In genomic region chr6:169253341-169253740, GRCh38 we compare ENCODE assay signal across 11 cellular contexts. TPM values are rescaled to one million over a fixed set of nuclear protein-coding genes. Genes with fewer than 3 reads are reported as not detected.
A peak's percentile ranks its signal among the peaks of the same experiment; 100 is the strongest.
DNase-seq lines count a peak whose midpoint lies in the region; ATAC-seq, FAIRE-seq and TF ChIP-seq lines count a peak whose summit lies in the region.
"Had no signal": no experiment of that assay in that cellular context is flagged by ENCODE, and none has a peak within 500 bp of the region (broad histone marks: within the 10 kb centered on the region; RNA-seq: fewer than 3 reads in every experiment).

No MANE protein-coding gene starts in this region.

- no peaks in the 10 kb centered on the region for H4K20me1 ChIP-seq in GM23338 (replicated peaks; ENCODE audit: insufficient read depth)

- intact Hi-C loops in kidney (cut with DNase I) (no loop called here), spleen (cut with DNase I; ENCODE audit: low total_unique reads) (no loop called here)

- DNase-seq in GM23338 (ENCODE audit: low spot score) (no peak), astrocyte of the cerebellum (ENCODE audit: low read depth) (no peak), kidney (no peak), spleen (no peak), KBM-7 (no peak), NCI-H1930 (lab: John Stamatoyannopoulos, UW) (no peak)
- DNase-seq: NCI-H1417 treated with DMSO at 0.1 percent for 48 hours; stimulated activated CD4-positive, alpha-beta T cell treated with anti-CD3 and anti-CD28 coated beads, Interleukin-2, amount 100 ng/mL, for 48 hours had no signal

- no peak overlapping the region for H3K27ac Mint-ChIP-seq in GM23338

- ATAC-seq in GM23338, result peak; percentile 6; the same call in 1 of the 3 replicates
- ATAC-seq in GM21825 (IDR thresholded peaks at IDR 0.05; ENCODE audit: unreplicated experiment), result no peak
- ATAC-seq in GM18498 (IDR thresholded peaks at IDR 0.05; ENCODE audit: unreplicated experiment), result no peak

- H3F3A ChIP-seq in GM23338 (replicated peaks; ENCODE audit: low read depth), result peaks cover 6% of the 10 kb centered on the region

- H3K36me3 ChIP-seq in GM23338 (ENCODE audit: insufficient read depth), result no peaks in the 10 kb centered on the region
- no peaks in the 10 kb centered on the region for H3K36me3 ChIP-seq in kidney (ENCODE audit: control insufficient read depth in 1 of 2, insufficient read depth in 2 of 2, low read length in 2 of 2)
- H3K36me3 ChIP-seq in spleen, result no peaks in the 10 kb centered on the region

- H2AFZ ChIP-seq in GM23338, result peak overlapping the region; percentile 68; the same call in 1 of the 2 replicates

- peaks cover 14% of the 10 kb centered on the region; the same call in 2 of the 3 replicates for H3K9me3 Mint-ChIP-seq in GM23338

- H3K9ac ChIP-seq in kidney (ENCODE audit: low read length in 2 of 2), result peak overlapping the region in 1 of 2 donors; percentile 16

- 10 to 13% (median 12%) methylated on average over 13 of the region's 13 CpGs for WGBS in spleen, 5 donors

- H3K4me1 Mint-ChIP-seq in GM23338, result peaks cover 55% of the 10 kb centered on the region

- H3K4me1 ChIP-seq in GM23338 (ENCODE audit: insufficient read depth) (peaks cover 40% of the 10 kb centered on the region), kidney (ENCODE audit: control insufficient read depth in 1 of 2, insufficient read depth in 1 of 2, low read depth in 1 of 2, low read length in 2 of 2) (peaks cover 5 to 13% of the 10 kb centered on the region in 2 donors), spleen (peaks cover 0 to 31% (median 19%) of the 10 kb centered on the region in 6 donors)

- H3K36me3 Mint-ChIP-seq in GM23338 (ENCODE audit: low read depth), result peaks cover 21% of the 10 kb centered on the region

- H3K4me3 ChIP-seq in GM23338, result peak overlapping the region; percentile 54
- peak overlapping the region; percentile 37 for H3K4me3 ChIP-seq in astrocyte of the cerebellum (ENCODE audit: low read depth, low read length)
- H3K4me3 ChIP-seq in kidney (ENCODE audit: low read length in 2 of 2), result peak overlapping the region; percentile 47 to 52
- H3K4me3 ChIP-seq in spleen, result peak overlapping the region in 6 of 8 donors; percentile 3 to 56 (median 26)

- H3K27me3 Mint-ChIP-seq in GM23338 (ENCODE audit: insufficient read depth, low read depth, poor library complexity), result peaks cover 22% of the 10 kb centered on the region

- H3K79me2 ChIP-seq in GM23338 (replicated peaks; ENCODE audit: insufficient read depth), result peaks cover 9% of the 10 kb centered on the region

- H3K4me2 ChIP-seq in GM23338, result peak overlapping the region; percentile 79

- in situ Hi-C loops in astrocyte of the cerebellum (cut with HindIII; ENCODE audit: low sequenced_read_pairs) (no loop called here), KBM-7 (cut with MboI; ENCODE audit: low pct_unique_long_range_greater_than_20kb, low sequenced_read_pairs) (no loop called here)

- H3K27ac ChIP-seq in GM23338 (ENCODE audit: low read depth) (no peak overlapping the region), kidney (ENCODE audit: low read depth in 2 of 2, low read length in 2 of 2) (no peak overlapping the region), spleen (peak overlapping the region in 2 of 8 donors; percentile 4 to 12)
- H3K27ac ChIP-seq: VCaP had no signal

- H3K4me3 Mint-ChIP-seq in GM23338, result peak overlapping the region; percentile 75

- H3K9me2 ChIP-seq in GM23338 (ENCODE audit: insufficient read depth), result 0 out of 2 replicates have a peak, but pooled peaks cover 5% of the 10 kb centered on the region

- peaks cover 15% of the 10 kb centered on the region; the same call in 1 of the 2 replicates for H3K27me3 ChIP-seq in GM23338 (ENCODE audit: insufficient read depth)
- H3K27me3 ChIP-seq in spleen (replicated peaks in 1 of 7), result peaks cover 0 to 75% (median 24%) of the 10 kb centered on the region in 7 donors

- no peak for FAIRE-seq in kidney (lab: Jason Lieb, UNC)

- no peak for TF ChIP-seq CTCF in GM23338 (conservative IDR thresholded peaks at IDR 0.05; ENCODE audit: low read depth in 2 of 2)
- TF ChIP-seq CTCF in astrocyte of the cerebellum (IDR thresholded peaks at IDR 0.05; ENCODE audit: low read depth, low read length, missing control alignments), result no peak
- no peak for TF ChIP-seq CTCF in kidney (IDR thresholded peaks at IDR 0.05; ENCODE audit: borderline replicate concordance, extremely low read depth, insufficient read depth)
- TF ChIP-seq CTCF in spleen (IDR thresholded peaks at IDR 0.05 in 8 of 11, conservative IDR thresholded peaks at IDR 0.05 in 3 of 11), result no peak

- TF ChIP-seq POLR2A in spleen (IDR thresholded peaks at IDR 0.05), result no peak

- H3K9me3 ChIP-seq in kidney (ENCODE audit: control insufficient read depth in 1 of 2, low read length in 2 of 2), result no peaks in the 10 kb centered on the region
- no peaks in the 10 kb centered on the region for H3K9me3 ChIP-seq in spleen

TF ChIP-seq in GM23338, 12 proteins besides CTCF, POLR2A, EP300 and RAD21 (continues in another document):
- TF ChIP-seq STAT1 (IDR thresholded peaks at IDR 0.05; ENCODE audit: unreplicated experiment) (no peak), ZNF462 (CRISPR knock-in tag; IDR thresholded peaks at IDR 0.05) (no peak), EZH2 (IDR thresholded peaks at IDR 0.05; ENCODE audit: low read depth, unreplicated experiment) (no peak), EZH2phosphoT487 (IDR thresholded peaks at IDR 0.05; ENCODE audit: unreplicated experiment) (no peak), JUNB (IDR thresholded peaks at IDR 0.05; ENCODE audit: unreplicated experiment) (no peak), CREB1 (CRISPR knock-in tag; IDR thresholded peaks at IDR 0.05; ENCODE audit: low read depth) (no peak)

RNA-seq across cellular contexts. Expression of gene THBS2, which starts 0.3 kb away (rescaled TPM):
- total RNA-seq in GM23338 (2014; rRNA removed; shearing (Covaris generic)), result 40.7 and 44.7 TPM in 2 replicates
- polyA plus RNA-seq in GM23338 (2016; fragmentation: Nextera tagmentation; extraction: Ambion mirVana) (7.8 and 7.9 TPM in 2 replicates), kidney (ENCODE audit: insufficient read depth, low read depth, low replicate concordance) (2.7 TPM), spleen (1 to 10 TPM; 1.2 to 2.7 (median 1.5) TPM)
- total RNA-seq in kidney (33.4 TPM), spleen (10 to 100 TPM in 2 of 7 donors, 1 to 10 TPM in 5; 2.5 to 24.9 (median 8.1) TPM)
